In the genomic region with DNA sequence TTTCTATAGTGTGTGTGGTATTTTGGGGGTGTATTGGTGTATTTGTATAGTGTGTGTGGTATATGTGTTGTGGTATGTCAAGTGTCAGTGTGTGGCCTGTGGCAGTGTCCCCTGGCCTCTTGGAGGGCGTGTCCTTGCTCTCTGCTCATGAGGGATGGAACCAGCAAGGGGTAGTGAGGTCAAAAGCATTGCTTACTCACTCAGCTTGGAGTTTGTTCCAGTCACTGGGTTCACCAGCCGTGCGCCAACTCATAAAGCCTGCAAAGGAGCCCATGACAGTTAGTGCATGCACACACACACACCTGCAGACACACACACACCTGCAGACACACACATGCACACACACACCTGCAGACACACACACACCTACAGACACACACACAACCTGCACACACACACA, we compare ENCODE assay signal across 25 cellular contexts. TPM values are rescaled to one million over a fixed set of nuclear protein-coding genes. Genes with fewer than 3 reads are reported as not detected.
DNase-seq lines count a peak whose midpoint lies in the region; ATAC-seq and TF ChIP-seq lines count a peak whose summit lies in the region.
"Had no signal": no experiment of that assay in that cellular context is flagged by ENCODE, and none has a peak within 500 bp of the region (broad histone marks: within the 10 kb centered on the region; RNA-seq: fewer than 3 reads in every experiment).

No MANE protein-coding gene starts in this region.

- no peaks in the 10 kb centered on the region for H3K36me3 ChIP-seq in MG63
- H3K36me3 ChIP-seq: HAP-1 had no signal

- peak; percentile 30 for ATAC-seq in activated CD8-positive, alpha-beta T cell treated with anti-CD3 and anti-CD28 coated beads for 36 hours
- no peak for ATAC-seq in activated CD8-positive, alpha-beta T cell treated with anti-CD3 and anti-CD28 coated beads, Interleukin-2, amount 10 ng/mL, durations not matched to agents 7 days and 5 days
- ATAC-seq in GM21576 (IDR thresholded peaks at IDR 0.05; ENCODE audit: unreplicated experiment): no peak
- no peak for ATAC-seq in HG03196 (IDR thresholded peaks at IDR 0.05; ENCODE audit: unreplicated experiment)
- ATAC-seq: HepG2, K562 had no signal

- POLR2A ChIA-PET in activated CD8-positive, alpha-beta T cell treated with anti-CD3 and anti-CD28 coated beads for 36 hours (lab: Charles Lee): no interaction called here
- POLR2A ChIA-PET in activated CD8-positive, alpha-beta T cell treated with anti-CD3 and anti-CD28 coated beads, Interleukin-2, amount 10 ng/mL, durations not matched to agents 7 days and 5 days (lab: Charles Lee): no interaction called here

- no peak for DNase-seq in activated CD8-positive, alpha-beta T cell treated with anti-CD3 and anti-CD28 coated beads for 36 hours
- no peak for DNase-seq in activated CD8-positive, alpha-beta T cell treated with anti-CD3 and anti-CD28 coated beads, Interleukin-2, amount 10 ng/mL, durations not matched to agents 7 days and 5 days
- DNase-seq in MG63 (peak; percentile 14), islet precursor cell (peak; percentile 35), osteocyte (ENCODE audit: extremely low spot score, unreplicated experiment) (peak; percentile 25), GF-D8 (lab: John Stamatoyannopoulos, UW) (no peak)
- DNase-seq: CD8-positive, alpha-beta memory T cell; DMS53; GDM1; MM.1S; NCI-H1092; NCI-H1436; NCI-H187 treated with DMSO at 0.1 percent for 48 hours; NCI-H2107; NCI-H446 treated with DMSO at 0.1 percent for 48 hours; NCI-H526 treated with DMSO at 0.1 percent for 48 hours; OCI-M1 had no signal

- no peak overlapping the region for H3K4me3 Mint-ChIP-seq in activated CD8-positive, alpha-beta T cell treated with anti-CD3 and anti-CD28 coated beads for 36 hours
- no peak overlapping the region for H3K4me3 Mint-ChIP-seq in activated CD8-positive, alpha-beta T cell treated with anti-CD3 and anti-CD28 coated beads, Interleukin-2, amount 10 ng/mL, durations not matched to agents 7 days and 5 days
- H3K4me3 Mint-ChIP-seq in osteocyte (ENCODE audit: unreplicated experiment): no peak overlapping the region
- H3K4me3 Mint-ChIP-seq: CD8-positive, alpha-beta memory T cell had no signal

- intact Hi-C loops in activated CD8-positive, alpha-beta T cell treated with anti-CD3 and anti-CD28 coated beads for 36 hours (cut with micrococcal nuclease): no loop called here

- H3K36me3 Mint-ChIP-seq in activated CD8-positive, alpha-beta T cell treated with anti-CD3 and anti-CD28 coated beads for 36 hours (ENCODE audit: low read depth): no peaks in the 10 kb centered on the region
- no peaks in the 10 kb centered on the region for H3K36me3 Mint-ChIP-seq in activated CD8-positive, alpha-beta T cell treated with anti-CD3 and anti-CD28 coated beads, Interleukin-2, amount 10 ng/mL, durations not matched to agents 7 days and 5 days (ENCODE audit: low read depth)
- no peaks in the 10 kb centered on the region for H3K36me3 Mint-ChIP-seq in osteocyte (ENCODE audit: unreplicated experiment)
- H3K36me3 Mint-ChIP-seq: CD8-positive, alpha-beta memory T cell had no signal

- TF ChIP-seq CTCF in activated CD8-positive, alpha-beta T cell treated with anti-CD3 and anti-CD28 coated beads for 36 hours (IDR thresholded peaks at IDR 0.05): no peak
- TF ChIP-seq CTCF in osteocyte (IDR thresholded peaks at IDR 0.05): no peak

- no peaks in the 10 kb centered on the region for H3K27me3 ChIP-seq in MG63

- no peaks in the 10 kb centered on the region for H3K4me1 Mint-ChIP-seq in activated CD8-positive, alpha-beta T cell treated with anti-CD3 and anti-CD28 coated beads for 36 hours (ENCODE audit: low read depth)
- no peaks in the 10 kb centered on the region for H3K4me1 Mint-ChIP-seq in activated CD8-positive, alpha-beta T cell treated with anti-CD3 and anti-CD28 coated beads, Interleukin-2, amount 10 ng/mL, durations not matched to agents 7 days and 5 days (ENCODE audit: low read depth)
- no peaks in the 10 kb centered on the region for H3K4me1 Mint-ChIP-seq in osteocyte (ENCODE audit: unreplicated experiment)
- H3K4me1 Mint-ChIP-seq: CD8-positive, alpha-beta memory T cell had no signal

- H3K27me3 Mint-ChIP-seq in activated CD8-positive, alpha-beta T cell treated with anti-CD3 and anti-CD28 coated beads for 36 hours: no peaks in the 10 kb centered on the region
- H3K27me3 Mint-ChIP-seq in activated CD8-positive, alpha-beta T cell treated with anti-CD3 and anti-CD28 coated beads, Interleukin-2, amount 10 ng/mL, durations not matched to agents 7 days and 5 days (ENCODE audit: low read depth): no peaks in the 10 kb centered on the region
- peaks cover 1% of the 10 kb centered on the region for H3K27me3 Mint-ChIP-seq in osteocyte (ENCODE audit: unreplicated experiment)

- no peaks in the 10 kb centered on the region for H3K9me3 ChIP-seq in MG63
- H3K9me3 ChIP-seq: HAP-1 had no signal

- CTCF ChIA-PET in activated CD8-positive, alpha-beta T cell treated with anti-CD3 and anti-CD28 coated beads for 36 hours (lab: Charles Lee): no interaction called here
- CTCF ChIA-PET in activated CD8-positive, alpha-beta T cell treated with anti-CD3 and anti-CD28 coated beads, Interleukin-2, amount 10 ng/mL, durations not matched to agents 7 days and 5 days (lab: Charles Lee): no interaction called here

- no peaks in the 10 kb centered on the region for H3K9me3 Mint-ChIP-seq in activated CD8-positive, alpha-beta T cell treated with anti-CD3 and anti-CD28 coated beads for 36 hours
- no peaks in the 10 kb centered on the region for H3K9me3 Mint-ChIP-seq in activated CD8-positive, alpha-beta T cell treated with anti-CD3 and anti-CD28 coated beads, Interleukin-2, amount 10 ng/mL, durations not matched to agents 7 days and 5 days (ENCODE audit: insufficient read depth)
- H3K9me3 Mint-ChIP-seq in osteocyte (ENCODE audit: unreplicated experiment): no peaks in the 10 kb centered on the region
- H3K9me3 Mint-ChIP-seq: CD8-positive, alpha-beta memory T cell had no signal

- H3K27ac Mint-ChIP-seq in activated CD8-positive, alpha-beta T cell treated with anti-CD3 and anti-CD28 coated beads for 36 hours: no peak overlapping the region
- H3K27ac Mint-ChIP-seq in activated CD8-positive, alpha-beta T cell treated with anti-CD3 and anti-CD28 coated beads, Interleukin-2, amount 10 ng/mL, durations not matched to agents 7 days and 5 days: no peak overlapping the region
- H3K27ac Mint-ChIP-seq in osteocyte (ENCODE audit: unreplicated experiment): no peak overlapping the region
- H3K27ac Mint-ChIP-seq: CD8-positive, alpha-beta memory T cell had no signal

- H3K4me3 ChIP-seq in MG63: no peak overlapping the region
- H3K4me3 ChIP-seq: HAP-1, K562 had no signal

RNA-seq across cellular contexts. Expression of gene TRPV6, which starts 4.3 kb away (rescaled TPM):
- total RNA-seq in activated CD8-positive, alpha-beta T cell treated with anti-CD3 and anti-CD28 coated beads for 36 hours: not detected
- total RNA-seq in activated CD8-positive, alpha-beta T cell treated with anti-CD3 and anti-CD28 coated beads, Interleukin-2, amount 10 ng/mL, durations not matched to agents 7 days and 5 days: not detected
- total RNA-seq in MG63 (2014; rRNA removed; shearing (Covaris generic); ENCODE audit: low replicate concordance): not detected in 2 replicates
- not detected in 2 replicates for total RNA-seq in osteocyte
- total RNA-seq: A172; CD8-positive, alpha-beta memory T cell; HepG2; LHCN-M2 had no signal

RNA-seq across cellular contexts. Expression of gene EPHB6, which starts 34.9 kb away (rescaled TPM):
- total RNA-seq in activated CD8-positive, alpha-beta T cell treated with anti-CD3 and anti-CD28 coated beads for 36 hours: 1 to 10 TPM; 3.5 to 5.5 TPM
- total RNA-seq in activated CD8-positive, alpha-beta T cell treated with anti-CD3 and anti-CD28 coated beads, Interleukin-2, amount 10 ng/mL, durations not matched to agents 7 days and 5 days: 1 to 10 TPM; 7.0 TPM
- 0.96 and 3.6 TPM in 2 replicates for total RNA-seq in MG63 (2014; rRNA removed; shearing (Covaris generic); ENCODE audit: low replicate concordance)
- 13.7 and 14.7 TPM in 2 replicates for total RNA-seq in osteocyte
- total RNA-seq: HepG2 had no signal

RNA-seq across cellular contexts. Expression of gene TRPV5, which starts 43.7 kb away (rescaled TPM):
- not detected for total RNA-seq in activated CD8-positive, alpha-beta T cell treated with anti-CD3 and anti-CD28 coated beads for 36 hours
- not detected for total RNA-seq in activated CD8-positive, alpha-beta T cell treated with anti-CD3 and anti-CD28 coated beads, Interleukin-2, amount 10 ng/mL, durations not matched to agents 7 days and 5 days
- total RNA-seq in MG63 (2014; rRNA removed; shearing (Covaris generic); ENCODE audit: low replicate concordance): not detected in 2 replicates
- total RNA-seq in osteocyte: not detected in 2 replicates
- total RNA-seq: CD8-positive, alpha-beta memory T cell; HepG2; HT-29; K562; LHCN-M2 had no signal

RNA-seq across cellular contexts. Expression of gene LLCFC1, which starts 49.5 kb away (rescaled TPM):
- not detected for total RNA-seq in activated CD8-positive, alpha-beta T cell treated with anti-CD3 and anti-CD28 coated beads for 36 hours
- total RNA-seq in activated CD8-positive, alpha-beta T cell treated with anti-CD3 and anti-CD28 coated beads, Interleukin-2, amount 10 ng/mL, durations not matched to agents 7 days and 5 days: not detected
- total RNA-seq in MG63 (2014; rRNA removed; shearing (Covaris generic); ENCODE audit: low replicate concordance): not detected in 2 replicates
- total RNA-seq in osteocyte: not detected in 2 replicates
- total RNA-seq: A172; CD8-positive, alpha-beta memory T cell; HepG2; HT-29; K562; LHCN-M2 had no signal

Comparison
In these comparisons a context has a peak if more than half of its experiments do, and no peak if none do; other contexts are left out.
1. DNase-seq: peak in MG63 (single experiment), islet precursor cell (single experiment) and osteocyte (single experiment); none in activated CD8-positive, alpha-beta T cell treated with anti-CD3 and anti-CD28 coated beads for 36 hours (single experiment), activated CD8-positive, alpha-beta T cell treated with anti-CD3 and anti-CD28 coated beads, Interleukin-2, amount 10 ng/mL, durations not matched to agents 7 days and 5 days (single experiment) and GF-D8 (single experiment).